Comparison of ENCODE assay signal across 1 cellular context in the genomic region with DNA sequence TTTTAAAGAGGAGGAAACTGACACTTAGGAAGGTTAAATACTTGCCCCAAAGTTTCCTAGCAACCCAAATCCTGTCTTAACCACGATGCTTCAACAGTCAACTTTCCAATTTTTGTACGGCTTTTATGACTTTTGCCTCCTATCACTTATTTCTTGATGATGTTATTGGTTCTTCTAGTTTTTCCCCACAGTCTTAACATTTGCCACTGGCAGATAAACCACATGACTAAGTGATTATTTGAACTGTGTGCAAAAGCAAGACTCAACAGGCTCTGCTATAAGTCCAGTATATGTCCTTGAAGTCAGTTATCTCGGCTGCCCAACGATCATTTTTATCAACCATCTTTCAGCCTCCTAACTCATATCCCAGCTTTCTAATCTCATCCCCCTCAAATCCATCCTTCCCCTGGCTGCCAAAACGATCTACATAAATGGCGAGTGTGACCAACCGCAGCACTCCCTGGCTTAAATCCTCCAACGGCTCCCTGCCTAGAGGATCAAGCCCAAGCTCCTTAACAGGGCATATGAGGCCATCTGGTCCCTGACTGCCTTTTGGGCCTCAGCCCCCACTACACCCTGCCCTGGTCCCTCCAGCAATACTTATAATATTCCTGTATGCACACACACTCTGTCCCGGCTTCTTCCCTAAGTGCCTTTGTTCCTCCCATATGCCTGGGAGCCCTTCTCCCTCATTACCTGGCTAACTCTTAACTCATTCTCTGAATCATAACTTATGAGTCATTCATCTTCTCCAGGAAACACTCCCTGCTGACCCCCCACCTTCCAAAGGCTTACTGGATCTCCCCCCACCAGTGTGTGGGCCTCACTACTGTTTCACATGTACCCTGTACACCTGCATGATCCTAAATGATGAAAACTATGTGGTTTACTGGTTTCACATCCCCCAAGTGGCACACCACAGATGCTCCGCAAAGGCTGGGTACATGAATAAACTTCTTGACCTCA.
TF ChIP-seq lines count a peak whose summit lies in the region.

No MANE protein-coding gene starts in this region.

TF ChIP-seq in K562, 482 proteins besides CTCF, POLR2A, EP300 and RAD21 (continued from another document and continues in another):
- TF ChIP-seq ELF4 (CRISPR knock-in tag; IDR thresholded peaks at IDR 0.05) (no peak), LCOR (CRISPR knock-in tag; IDR thresholded peaks at IDR 0.05) (peak; percentile 81), EGR1 (conservative IDR thresholded peaks at IDR 0.05) (peak; percentile 23), ZNF354B (CRISPR knock-in tag; IDR thresholded peaks at IDR 0.05) (no peak), CEBPG (CRISPR knock-in tag; IDR thresholded peaks at IDR 0.05) (no peak; the same call in 1 of the 2 replicates), CEBPG (tag; conservative IDR thresholded peaks at IDR 0.05 in 1 of 2, IDR thresholded peaks at IDR 0.05 in 1 of 2) (no peak), CBX1 (IDR thresholded peaks at IDR 0.05; ENCODE audit: low read depth) (no peak), CXXC5 (CRISPR knock-in tag; IDR thresholded peaks at IDR 0.05) (peak; percentile 49; the same call in 1 of the 2 replicates), RBM15 (IDR thresholded peaks at IDR 0.05; ENCODE audit: insufficient read depth, low read length) (no peak), SUPT5H (IDR thresholded peaks at IDR 0.05) (0 out of 2 replicates have a peak, but pooled peaks have one; percentile 27), ZNF586 (CRISPR knock-in tag; conservative IDR thresholded peaks at IDR 0.05) (no peak), CTBP1 (IDR thresholded peaks at IDR 0.05; ENCODE audit: borderline replicate concordance) (peak; percentile 95), BMI1 (IDR thresholded peaks at IDR 0.05; ENCODE audit: low read length) (no peak), YBX1 (IDR thresholded peaks at IDR 0.05) (no peak), HLTF (IDR thresholded peaks at IDR 0.05) (peak; percentile 37; the same call in 1 of the 2 replicates), ADNP (tag; IDR thresholded peaks at IDR 0.05) (no peak; the same call in 1 of the 2 replicates), MXI1 (IDR thresholded peaks at IDR 0.05; ENCODE audit: low read depth, low read length) (no peak), BDP1 (IDR thresholded peaks at IDR 0.05; ENCODE audit: insufficient read depth, insufficient read length) (no peak), RBM14 (IDR thresholded peaks at IDR 0.05; ENCODE audit: borderline replicate concordance, insufficient read depth, low read depth, low read length) (no peak), ZKSCAN3 (CRISPR knock-in tag; IDR thresholded peaks at IDR 0.05) (no peak), ZNF780A (CRISPR knock-in tag; IDR thresholded peaks at IDR 0.05) (no peak), MCM7 (IDR thresholded peaks at IDR 0.05) (no peak), ZZZ3 (IDR thresholded peaks at IDR 0.05) (no peak), FOSL1 (tag; conservative IDR thresholded peaks at IDR 0.05) (peak; percentile 96), FOS (IDR thresholded peaks at IDR 0.05; ENCODE audit: extremely low read depth, insufficient read length) (peak; percentile 38), ZNF274 (IDR thresholded peaks at IDR 0.05; ENCODE audit: borderline replicate concordance, low read depth, low read length) (no peak), DMBX1 (CRISPR knock-in tag; IDR thresholded peaks at IDR 0.05; ENCODE audit: borderline replicate concordance) (no peak), PYGO2 (tag; IDR thresholded peaks at IDR 0.05) (0 out of 2 replicates have a peak, but pooled peaks have one; percentile 48), KDM2B (CRISPR knock-in tag; IDR thresholded peaks at IDR 0.05) (no peak), ZNF668 (CRISPR knock-in tag; IDR thresholded peaks at IDR 0.05) (no peak), CSDE1 (IDR thresholded peaks at IDR 0.05) (no peak), NFE2L1 (tag; IDR thresholded peaks at IDR 0.05; ENCODE audit: borderline replicate concordance, low read depth) (no peak), ARHGAP35 (IDR thresholded peaks at IDR 0.05; ENCODE audit: partially characterized antibody) (no peak), POU5F1 (IDR thresholded peaks at IDR 0.05; ENCODE audit: borderline replicate concordance, low read depth, low read length, partially characterized antibody) (no peak), BCL6 (CRISPR knock-in tag; IDR thresholded peaks at IDR 0.05) (no peak), HSF4 (CRISPR knock-in tag; IDR thresholded peaks at IDR 0.05; ENCODE audit: borderline replicate concordance) (no peak), RFX5 (IDR thresholded peaks at IDR 0.05; ENCODE audit: low read depth, low read length) (no peak), FOXJ2 (tag; IDR thresholded peaks at IDR 0.05) (no peak), ZC3H4 (CRISPR knock-in tag; IDR thresholded peaks at IDR 0.05; ENCODE audit: borderline replicate concordance) (no peak), ZNF197 (CRISPR knock-in tag; IDR thresholded peaks at IDR 0.05; ENCODE audit: low read depth) (peak; percentile 69), SMARCA4 (IDR thresholded peaks at IDR 0.05) (peak; percentile 94), GABPB2 (CRISPR knock-in tag; conservative IDR thresholded peaks at IDR 0.05) (no peak), KLF1 (tag; IDR thresholded peaks at IDR 0.05) (no peak)
- TF ChIP-seq, protein P1, sequence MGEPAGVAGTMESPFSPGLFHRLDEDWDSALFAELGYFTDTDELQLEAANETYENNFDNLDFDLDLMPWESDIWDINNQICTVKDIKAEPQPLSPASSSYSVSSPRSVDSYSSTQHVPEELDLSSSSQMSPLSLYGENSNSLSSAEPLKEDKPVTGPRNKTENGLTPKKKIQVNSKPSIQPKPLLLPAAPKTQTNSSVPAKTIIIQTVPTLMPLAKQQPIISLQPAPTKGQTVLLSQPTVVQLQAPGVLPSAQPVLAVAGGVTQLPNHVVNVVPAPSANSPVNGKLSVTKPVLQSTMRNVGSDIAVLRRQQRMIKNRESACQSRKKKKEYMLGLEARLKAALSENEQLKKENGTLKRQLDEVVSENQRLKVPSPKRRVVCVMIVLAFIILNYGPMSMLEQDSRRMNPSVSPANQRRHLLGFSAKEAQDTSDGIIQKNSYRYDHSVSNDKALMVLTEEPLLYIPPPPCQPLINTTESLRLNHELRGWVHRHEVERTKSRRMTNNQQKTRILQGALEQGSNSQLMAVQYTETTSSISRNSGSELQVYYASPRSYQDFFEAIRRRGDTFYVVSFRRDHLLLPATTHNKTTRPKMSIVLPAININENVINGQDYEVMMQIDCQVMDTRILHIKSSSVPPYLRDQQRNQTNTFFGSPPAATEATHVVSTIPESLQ (CRISPR knock-in tag; IDR thresholded peaks at IDR 0.05): no peak
- TF ChIP-seq, protein P2, sequence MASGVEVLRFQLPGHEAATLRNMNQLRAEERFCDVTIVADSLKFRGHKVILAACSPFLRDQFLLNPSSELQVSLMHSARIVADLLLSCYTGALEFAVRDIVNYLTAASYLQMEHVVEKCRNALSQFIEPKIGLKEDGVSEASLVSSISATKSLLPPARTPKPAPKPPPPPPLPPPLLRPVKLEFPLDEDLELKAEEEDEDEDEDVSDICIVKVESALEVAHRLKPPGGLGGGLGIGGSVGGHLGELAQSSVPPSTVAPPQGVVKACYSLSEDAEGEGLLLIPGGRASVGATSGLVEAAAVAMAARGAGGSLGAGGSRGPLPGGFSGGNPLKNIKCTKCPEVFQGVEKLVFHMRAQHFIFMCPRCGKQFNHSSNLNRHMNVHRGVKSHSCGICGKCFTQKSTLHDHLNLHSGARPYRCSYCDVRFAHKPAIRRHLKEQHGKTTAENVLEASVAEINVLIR (CRISPR knock-in tag; IDR thresholded peaks at IDR 0.05): no peak
- TF ChIP-seq, protein P3, sequence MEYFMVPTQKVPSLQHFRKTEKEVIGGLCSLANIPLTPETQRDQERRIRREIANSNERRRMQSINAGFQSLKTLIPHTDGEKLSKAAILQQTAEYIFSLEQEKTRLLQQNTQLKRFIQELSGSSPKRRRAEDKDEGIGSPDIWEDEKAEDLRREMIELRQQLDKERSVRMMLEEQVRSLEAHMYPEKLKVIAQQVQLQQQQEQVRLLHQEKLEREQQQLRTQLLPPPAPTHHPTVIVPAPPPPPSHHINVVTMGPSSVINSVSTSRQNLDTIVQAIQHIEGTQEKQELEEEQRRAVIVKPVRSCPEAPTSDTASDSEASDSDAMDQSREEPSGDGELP (CRISPR knock-in tag; IDR thresholded peaks at IDR 0.05; ENCODE audit: borderline replicate concordance): peak; percentile 44; the same call in 1 of the 2 replicates
- TF ChIP-seq, protein P4, sequence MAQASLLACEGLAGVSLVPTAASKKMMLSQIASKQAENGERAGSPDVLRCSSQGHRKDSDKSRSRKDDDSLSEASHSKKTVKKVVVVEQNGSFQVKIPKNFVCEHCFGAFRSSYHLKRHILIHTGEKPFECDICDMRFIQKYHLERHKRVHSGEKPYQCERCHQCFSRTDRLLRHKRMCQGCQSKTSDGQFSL (CRISPR knock-in tag; IDR thresholded peaks at IDR 0.05): peak; percentile 34; the same call in 1 of the 2 replicates
- TF ChIP-seq, protein P4 (tag; IDR thresholded peaks at IDR 0.05): no peak
- TF ChIP-seq, protein P5, sequence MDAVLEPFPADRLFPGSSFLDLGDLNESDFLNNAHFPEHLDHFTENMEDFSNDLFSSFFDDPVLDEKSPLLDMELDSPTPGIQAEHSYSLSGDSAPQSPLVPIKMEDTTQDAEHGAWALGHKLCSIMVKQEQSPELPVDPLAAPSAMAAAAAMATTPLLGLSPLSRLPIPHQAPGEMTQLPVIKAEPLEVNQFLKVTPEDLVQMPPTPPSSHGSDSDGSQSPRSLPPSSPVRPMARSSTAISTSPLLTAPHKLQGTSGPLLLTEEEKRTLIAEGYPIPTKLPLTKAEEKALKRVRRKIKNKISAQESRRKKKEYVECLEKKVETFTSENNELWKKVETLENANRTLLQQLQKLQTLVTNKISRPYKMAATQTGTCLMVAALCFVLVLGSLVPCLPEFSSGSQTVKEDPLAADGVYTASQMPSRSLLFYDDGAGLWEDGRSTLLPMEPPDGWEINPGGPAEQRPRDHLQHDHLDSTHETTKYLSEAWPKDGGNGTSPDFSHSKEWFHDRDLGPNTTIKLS (IDR thresholded peaks at IDR 0.05; ENCODE audit: borderline replicate concordance, low read depth): no peak
- TF ChIP-seq, protein P6, sequence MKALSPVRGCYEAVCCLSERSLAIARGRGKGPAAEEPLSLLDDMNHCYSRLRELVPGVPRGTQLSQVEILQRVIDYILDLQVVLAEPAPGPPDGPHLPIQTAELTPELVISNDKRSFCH (CRISPR knock-in tag; IDR thresholded peaks at IDR 0.05): no peak
- TF ChIP-seq, protein P6 (tag; IDR thresholded peaks at IDR 0.05): no peak
- TF ChIP-seq, protein P7, sequence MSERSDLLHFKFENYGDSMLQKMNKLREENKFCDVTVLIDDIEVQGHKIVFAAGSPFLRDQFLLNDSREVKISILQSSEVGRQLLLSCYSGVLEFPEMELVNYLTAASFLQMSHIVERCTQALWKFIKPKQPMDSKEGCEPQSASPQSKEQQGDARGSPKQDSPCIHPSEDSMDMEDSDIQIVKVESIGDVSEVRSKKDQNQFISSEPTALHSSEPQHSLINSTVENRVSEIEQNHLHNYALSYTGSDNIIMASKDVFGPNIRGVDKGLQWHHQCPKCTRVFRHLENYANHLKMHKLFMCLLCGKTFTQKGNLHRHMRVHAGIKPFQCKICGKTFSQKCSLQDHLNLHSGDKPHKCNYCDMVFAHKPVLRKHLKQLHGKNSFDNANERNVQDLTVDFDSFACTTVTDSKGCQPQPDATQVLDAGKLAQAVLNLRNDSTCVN (CRISPR knock-in tag; IDR thresholded peaks at IDR 0.05): no peak
- TF ChIP-seq, protein P8, sequence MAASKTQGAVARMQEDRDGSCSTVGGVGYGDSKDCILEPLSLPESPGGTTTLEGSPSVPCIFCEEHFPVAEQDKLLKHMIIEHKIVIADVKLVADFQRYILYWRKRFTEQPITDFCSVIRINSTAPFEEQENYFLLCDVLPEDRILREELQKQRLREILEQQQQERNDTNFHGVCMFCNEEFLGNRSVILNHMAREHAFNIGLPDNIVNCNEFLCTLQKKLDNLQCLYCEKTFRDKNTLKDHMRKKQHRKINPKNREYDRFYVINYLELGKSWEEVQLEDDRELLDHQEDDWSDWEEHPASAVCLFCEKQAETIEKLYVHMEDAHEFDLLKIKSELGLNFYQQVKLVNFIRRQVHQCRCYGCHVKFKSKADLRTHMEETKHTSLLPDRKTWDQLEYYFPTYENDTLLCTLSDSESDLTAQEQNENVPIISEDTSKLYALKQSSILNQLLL (CRISPR knock-in tag; IDR thresholded peaks at IDR 0.05; ENCODE audit: borderline replicate concordance): no peak
- TF ChIP-seq, protein P9, sequence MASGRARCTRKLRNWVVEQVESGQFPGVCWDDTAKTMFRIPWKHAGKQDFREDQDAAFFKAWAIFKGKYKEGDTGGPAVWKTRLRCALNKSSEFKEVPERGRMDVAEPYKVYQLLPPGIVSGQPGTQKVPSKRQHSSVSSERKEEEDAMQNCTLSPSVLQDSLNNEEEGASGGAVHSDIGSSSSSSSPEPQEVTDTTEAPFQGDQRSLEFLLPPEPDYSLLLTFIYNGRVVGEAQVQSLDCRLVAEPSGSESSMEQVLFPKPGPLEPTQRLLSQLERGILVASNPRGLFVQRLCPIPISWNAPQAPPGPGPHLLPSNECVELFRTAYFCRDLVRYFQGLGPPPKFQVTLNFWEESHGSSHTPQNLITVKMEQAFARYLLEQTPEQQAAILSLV (tag; IDR thresholded peaks at IDR 0.05): no peak
- TF ChIP-seq, protein P10, sequence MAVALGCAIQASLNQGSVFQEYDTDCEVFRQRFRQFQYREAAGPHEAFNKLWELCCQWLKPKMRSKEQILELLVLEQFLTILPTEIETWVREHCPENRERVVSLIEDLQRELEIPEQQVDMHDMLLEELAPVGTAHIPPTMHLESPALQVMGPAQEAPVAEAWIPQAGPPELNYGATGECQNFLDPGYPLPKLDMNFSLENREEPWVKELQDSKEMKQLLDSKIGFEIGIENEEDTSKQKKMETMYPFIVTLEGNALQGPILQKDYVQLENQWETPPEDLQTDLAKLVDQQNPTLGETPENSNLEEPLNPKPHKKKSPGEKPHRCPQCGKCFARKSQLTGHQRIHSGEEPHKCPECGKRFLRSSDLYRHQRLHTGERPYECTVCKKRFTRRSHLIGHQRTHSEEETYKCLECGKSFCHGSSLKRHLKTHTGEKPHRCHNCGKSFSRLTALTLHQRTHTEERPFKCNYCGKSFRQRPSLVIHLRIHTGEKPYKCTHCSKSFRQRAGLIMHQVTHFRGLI (CRISPR knock-in tag; IDR thresholded peaks at IDR 0.05): no peak
